In the genomic region with DNA sequence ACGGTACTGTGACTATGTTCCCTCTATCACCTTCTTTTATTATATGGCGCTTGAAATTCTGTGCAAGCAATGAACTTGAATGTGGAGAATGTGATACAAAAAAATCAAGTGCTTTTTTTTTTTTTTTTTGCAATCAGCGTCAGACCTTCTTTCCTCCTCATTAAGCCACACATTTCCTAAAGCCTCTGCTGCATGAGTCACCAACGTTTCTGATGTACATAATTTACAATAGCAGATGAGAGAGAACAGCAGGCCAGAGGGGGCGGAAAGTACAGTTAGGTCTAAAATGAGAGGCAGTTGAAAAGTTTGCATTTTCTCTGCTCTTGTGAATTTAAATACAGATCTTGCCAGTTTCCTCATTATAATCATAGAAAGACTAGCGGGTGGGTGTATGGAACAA, we compare ENCODE assay signal across 8 cellular contexts.
A peak's percentile ranks its signal among the peaks of the same experiment; 100 is the strongest.
DNase-seq lines count a peak whose midpoint lies in the region; ATAC-seq and TF ChIP-seq lines count a peak whose summit lies in the region.

No MANE protein-coding gene starts in this region.

- no peak overlapping the region for H2BK12ac ChIP-seq in neuronal stem cell (ENCODE audit: low read length)

- peak; percentile 91 for ATAC-seq in activated naive CD8-positive, alpha-beta T cell treated with anti-CD3 and anti-CD28 coated beads, Interleukin-2, amount 50 U/mL, for 24 hours

- H3K79me1 ChIP-seq in neuronal stem cell (ENCODE audit: low read depth, low read length): no peaks in the 10 kb centered on the region

- H4K91ac ChIP-seq in neuronal stem cell (ENCODE audit: low read depth, low read length, poor library complexity): no peak overlapping the region

- no peaks in the 10 kb centered on the region for H3K27me3 ChIP-seq in neuronal stem cell (ENCODE audit: control insufficient read depth in 3 of 3, insufficient read depth in 3 of 3, low read depth in 1 of 3, low read length in 3 of 3)
- H3K27me3 ChIP-seq in ovary: no peaks in the 10 kb centered on the region

- peaks cover 56% of the 10 kb centered on the region for H3K4me1 Mint-ChIP-seq in activated naive CD8-positive, alpha-beta T cell treated with anti-CD3 and anti-CD28 coated beads, Interleukin-2, amount 50 U/mL, for 24 hours

- no peak overlapping the region for H2BK120ac ChIP-seq in neuronal stem cell (ENCODE audit: low read depth, low read length)

- no peak overlapping the region for H3K9ac ChIP-seq in neuronal stem cell (ENCODE audit: low read depth, low read length, poor library complexity)

- H3K27ac Mint-ChIP-seq in activated naive CD8-positive, alpha-beta T cell treated with anti-CD3 and anti-CD28 coated beads, Interleukin-2, amount 50 U/mL, for 24 hours: peak overlapping the region; percentile 78

- peaks cover 4% of the 10 kb centered on the region for H3K9me3 Mint-ChIP-seq in activated naive CD8-positive, alpha-beta T cell treated with anti-CD3 and anti-CD28 coated beads, Interleukin-2, amount 50 U/mL, for 24 hours

- H3K27ac ChIP-seq in neuronal stem cell (replicated peaks; ENCODE audit: low read length) (no peak overlapping the region), ovary (no peak overlapping the region)

- H3K36me3 ChIP-seq in neuronal stem cell (replicated peaks in 1 of 2; ENCODE audit: control insufficient read depth in 2 of 2, insufficient read depth in 2 of 2, low read length in 2 of 2) (no peaks in the 10 kb centered on the region), ovary (no peaks in the 10 kb centered on the region)

- H3K23ac ChIP-seq in neuronal stem cell (ENCODE audit: low read depth, low read length, poor library complexity): no peak overlapping the region

- no peak overlapping the region for H3K4ac ChIP-seq in neuronal stem cell (ENCODE audit: low read length)

- H3K4me2 ChIP-seq in neuronal stem cell (ENCODE audit: insufficient read depth, low read length, poor library complexity, severe bottlenecking): no peak overlapping the region

- intact Hi-C loops in ovary (cut with DNase I): no loop called here

- no peak overlapping the region for H2BK15ac ChIP-seq in neuronal stem cell (ENCODE audit: low read length)

- H4K8ac ChIP-seq in neuronal stem cell (ENCODE audit: low read depth, low read length): no peak overlapping the region

- H3K36me3 Mint-ChIP-seq in activated naive CD8-positive, alpha-beta T cell treated with anti-CD3 and anti-CD28 coated beads, Interleukin-2, amount 50 U/mL, for 24 hours (ENCODE audit: low read depth): no peaks in the 10 kb centered on the region

- no CpG with 5 or more reads among the region's 6 CpGs for WGBS in neuronal stem cell (ENCODE audit: extremely low coverage in 2 of 2, insufficient read length in 2 of 2, insufficient replicate concordance in 1 of 2), 2 donors
- 21 to 27% (median 24%) methylated on average over 6 of the region's 6 CpGs for WGBS in ovary, 3 donors

- H3K4me3 Mint-ChIP-seq in activated naive CD8-positive, alpha-beta T cell treated with anti-CD3 and anti-CD28 coated beads, Interleukin-2, amount 50 U/mL, for 24 hours: peak overlapping the region; percentile 57

- no peaks in the 10 kb centered on the region for H3K4me1 ChIP-seq in neuronal stem cell (ENCODE audit: control insufficient read depth in 2 of 2, insufficient read depth in 1 of 2, low read depth in 1 of 2, low read length in 2 of 2)
- H3K4me1 ChIP-seq in ovary (ENCODE audit: insufficient read depth): no peaks in the 10 kb centered on the region

- no peak overlapping the region for H2AK5ac ChIP-seq in neuronal stem cell (ENCODE audit: low read depth, low read length)

- no peaks in the 10 kb centered on the region for H3K27me3 Mint-ChIP-seq in activated naive CD8-positive, alpha-beta T cell treated with anti-CD3 and anti-CD28 coated beads, Interleukin-2, amount 50 U/mL, for 24 hours

- TF ChIP-seq CTCF in GM10248 (IDR thresholded peaks at IDR 0.05; ENCODE audit: control extremely low read depth, extremely low read depth, low read depth, missing control alignments) (no peak), ovary (IDR thresholded peaks at IDR 0.05) (no peak)

- H2AFZ ChIP-seq in neuronal stem cell (ENCODE audit: low read length): peak overlapping the region; percentile 25

- TF ChIP-seq POLR2A in ovary (IDR thresholded peaks at IDR 0.05): no peak

- H3K9me3 ChIP-seq in neuronal stem cell (replicated peaks in 1 of 2; ENCODE audit: control insufficient read depth in 2 of 2, insufficient read depth in 1 of 2, low read depth in 1 of 2, low read length in 2 of 2) (peaks cover 0 to 3% of the 10 kb centered on the region in 2 donors), ovary (no peaks in the 10 kb centered on the region)

- no peak overlapping the region for H3K14ac ChIP-seq in neuronal stem cell (ENCODE audit: low read length)

- CTCF ChIA-PET in GM10248 (lab: Yijun Ruan, JAX): interaction anchor here (1.7 kb wide), 1 partner anchor 21 kb away, joined by 11 read pairs; no protein-coding TSS in a partner anchor

- no peak overlapping the region for H2BK5ac ChIP-seq in neuronal stem cell (ENCODE audit: low read length)

- POLR2A ChIA-PET in GM10248 (lab: Yijun Ruan, JAX): no interaction called here

- H3K4me3 ChIP-seq in neuronal stem cell (ENCODE audit: low read length in 2 of 2) (no peak overlapping the region), ovary (no peak overlapping the region)

- no peak for TF ChIP-seq EP300 in ovary (IDR thresholded peaks at IDR 0.05)

- DNase-seq in GM10248 (ENCODE audit: extremely low spot score) (peak; percentile 40), OCI-M1 (lab: John Stamatoyannopoulos, UW) (peak; percentile 63), neuronal stem cell (ENCODE audit: low spot score) (no peak), NK-92 (lab: John Stamatoyannopoulos, UW; ENCODE audit: unreplicated experiment) (no peak), ureter (ENCODE audit: low spot score) (no peak), NCI-H524 treated with DMSO at 0.1 percent for 48 hours (lab: John Stamatoyannopoulos, UW) (no peak), ovary (no peak)
- DNase-seq in activated naive CD8-positive, alpha-beta T cell treated with anti-CD3 and anti-CD28 coated beads, Interleukin-2, amount 50 U/mL, for 24 hours: peak; percentile 44

- no peak overlapping the region for H3K18ac ChIP-seq in neuronal stem cell (ENCODE audit: low read length)

Comparison
In these comparisons a context has a peak if more than half of its experiments do, and no peak if none do; other contexts are left out.
1. DNase-seq: peak in GM10248 (single experiment), OCI-M1 (single experiment) and activated naive CD8-positive, alpha-beta T cell treated with anti-CD3 and anti-CD28 coated beads, Interleukin-2, amount 50 U/mL, for 24 hours (single experiment); none in neuronal stem cell (single experiment), NK-92 (single experiment), ureter (single experiment), NCI-H524 treated with DMSO at 0.1 percent for 48 hours (single experiment) and ovary (0 of 5).